In the genomic region with DNA sequence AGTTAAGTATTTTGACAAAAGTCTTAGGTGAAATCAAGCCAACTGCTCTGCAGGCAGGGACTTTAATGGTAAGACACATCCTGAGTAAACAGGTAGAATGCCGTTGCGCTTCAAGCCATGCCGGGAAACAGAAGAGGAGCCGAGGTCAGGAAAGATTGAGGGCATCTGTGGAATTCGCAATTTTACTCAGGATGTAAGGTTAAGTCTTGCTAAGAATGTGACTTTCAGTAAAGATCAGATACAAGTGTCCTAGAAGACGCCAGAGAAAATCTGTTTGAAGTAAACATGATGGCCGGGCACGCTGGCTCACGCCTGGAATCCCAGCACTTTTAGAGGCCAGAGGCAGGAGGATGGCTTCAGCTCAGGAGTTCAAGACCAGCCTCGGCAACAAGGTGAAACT, we compare ENCODE assay signal across 27 cellular contexts. TPM values are rescaled to one million over a fixed set of nuclear protein-coding genes. Genes with fewer than 3 reads are reported as not detected.
DNase-seq lines count a peak whose midpoint lies in the region; ATAC-seq and TF ChIP-seq lines count a peak whose summit lies in the region.
"Had no signal": no experiment of that assay in that cellular context is flagged by ENCODE, and none has a peak within 500 bp of the region (broad histone marks: within the 10 kb centered on the region; RNA-seq: fewer than 3 reads in every experiment).

No MANE protein-coding gene starts in this region.

- H3K27me3 Mint-ChIP-seq in GM23338 (ENCODE audit: insufficient read depth, low read depth, poor library complexity) = peaks cover 12% of the 10 kb centered on the region
- no peaks in the 10 kb centered on the region for H3K27me3 Mint-ChIP-seq in neural crest cell (ENCODE audit: low read depth)
- H3K27me3 Mint-ChIP-seq: CD4-positive, CD25-positive, alpha-beta regulatory T cell had no signal

- 68 to 75% (median 72%) methylated on average over 10 of the region's 10 CpGs for WGBS in heart left ventricle, 4 donors
- WGBS in transverse colon (ENCODE audit: low coverage in 1 of 2), 2 donors = 73 to 75% methylated on average over 8 to 10 of the region's 10 CpGs

- TF ChIP-seq POLR2A in heart left ventricle (IDR thresholded peaks at IDR 0.05) = no peak
- TF ChIP-seq POLR2A in transverse colon (IDR thresholded peaks at IDR 0.05) = no peak

- no peaks in the 10 kb centered on the region; the same call in 1 of the 2 replicates for H3K79me2 ChIP-seq in GM23338 (replicated peaks; ENCODE audit: insufficient read depth)
- H3K79me2 ChIP-seq in PC-9 (ENCODE audit: low read depth) = no peaks in the 10 kb centered on the region

- H3K9me2 ChIP-seq in GM23338 (ENCODE audit: insufficient read depth) (no peaks in the 10 kb centered on the region; the same call in 1 of the 2 replicates), PC-9 (ENCODE audit: insufficient read depth) (no peaks in the 10 kb centered on the region)

- H3K9me3 Mint-ChIP-seq in GM23338 (peaks cover 8% of the 10 kb centered on the region; the same call in 1 of the 3 replicates), neural crest cell (no peaks in the 10 kb centered on the region)

- CTCF ChIA-PET in PC-9 (lab: Charles Lee) = no interaction called here

- H3K36me3 ChIP-seq in GM23338 (ENCODE audit: insufficient read depth) (no peaks in the 10 kb centered on the region), PC-9 (ENCODE audit: low read depth) (no peaks in the 10 kb centered on the region), heart left ventricle (no peaks in the 10 kb centered on the region), transverse colon (no peaks in the 10 kb centered on the region)
- H3K36me3 ChIP-seq: BLaER1, SJSA1 had no signal

- H2AFZ ChIP-seq in GM23338 (no peak overlapping the region), PC-9 (no peak overlapping the region)

- POLR2A ChIA-PET in PC-9 (lab: Charles Lee; ENCODE audit: unreplicated experiment) = no interaction called here

- intact Hi-C loops in PC-9 (cut with micrococcal nuclease; ENCODE audit: unreplicated experiment) = no loop called here
- intact Hi-C loops in heart left ventricle (cut with DNase I) = loop anchor here in 2 of 10 donors (10.0 kb wide), 1 partner anchor 146 kb away; no protein-coding TSS in a partner anchor
- intact Hi-C loops in transverse colon (cut with DNase I; ENCODE audit: low total_unique reads) = no loop called here

- H3K4me1 ChIP-seq in GM23338 (ENCODE audit: insufficient read depth) = peaks cover 20% of the 10 kb centered on the region
- peaks cover 15% of the 10 kb centered on the region for H3K4me1 ChIP-seq in PC-9 (replicated peaks; ENCODE audit: insufficient read depth)
- H3K4me1 ChIP-seq in heart left ventricle = peaks cover 0 to 4% (median 0%) of the 10 kb centered on the region in 12 donors
- no peaks in the 10 kb centered on the region for H3K4me1 ChIP-seq in transverse colon
- H3K4me1 ChIP-seq: BLaER1, SJSA1 had no signal

- H4K20me1 ChIP-seq in GM23338 (replicated peaks; ENCODE audit: insufficient read depth) (no peaks in the 10 kb centered on the region), PC-9 (ENCODE audit: insufficient read depth) (no peaks in the 10 kb centered on the region)
- H4K20me1 ChIP-seq: BLaER1 had no signal

- H3K4me2 ChIP-seq in GM23338 (no peak overlapping the region), PC-9 (no peak overlapping the region)
- H3K4me2 ChIP-seq: BLaER1 had no signal

- H3K9me3 ChIP-seq in PC-9 (ENCODE audit: insufficient read depth, low read depth) = no peaks in the 10 kb centered on the region
- H3K9me3 ChIP-seq in heart left ventricle = no peaks in the 10 kb centered on the region
- no peaks in the 10 kb centered on the region for H3K9me3 ChIP-seq in transverse colon
- H3K9me3 ChIP-seq: BLaER1 had no signal

- no peak for TF ChIP-seq EP300 in transverse colon (IDR thresholded peaks at IDR 0.05; ENCODE audit: low read depth)

- H3K27me3 ChIP-seq in GM23338 (ENCODE audit: insufficient read depth) (no peaks in the 10 kb centered on the region), PC-9 (ENCODE audit: insufficient read depth, low read depth) (no peaks in the 10 kb centered on the region), heart left ventricle (no peaks in the 10 kb centered on the region), transverse colon (no peaks in the 10 kb centered on the region)
- H3K27me3 ChIP-seq: BLaER1, SJSA1 had no signal

- no peak for ATAC-seq in GM23338
- ATAC-seq in heart left ventricle = no peak
- ATAC-seq: K562, PC-3 had no signal

- TF ChIP-seq CTCF in GM23338 (conservative IDR thresholded peaks at IDR 0.05; ENCODE audit: low read depth in 2 of 2) = no peak
- TF ChIP-seq CTCF in PC-9 (conservative IDR thresholded peaks at IDR 0.05) = no peak
- TF ChIP-seq CTCF in neural crest cell (conservative IDR thresholded peaks at IDR 0.05) = no peak
- TF ChIP-seq CTCF in heart left ventricle (IDR thresholded peaks at IDR 0.05) = no peak
- TF ChIP-seq CTCF in transverse colon (IDR thresholded peaks at IDR 0.05) = no peak

- peaks cover 39% of the 10 kb centered on the region for H3F3A ChIP-seq in GM23338 (replicated peaks; ENCODE audit: low read depth)
- H3F3A ChIP-seq in PC-9 (ENCODE audit: insufficient read depth, low read depth) = peaks cover 18% of the 10 kb centered on the region; the same call in 1 of the 2 replicates

- H3K4me3 Mint-ChIP-seq in GM23338 (no peak overlapping the region), neural crest cell (no peak overlapping the region)
- H3K4me3 Mint-ChIP-seq: CD4-positive, CD25-positive, alpha-beta regulatory T cell had no signal

- H3K27ac ChIP-seq in GM23338 (ENCODE audit: low read depth) (peak overlapping the region; percentile 99), PC-9 (peak overlapping the region; percentile 40), epithelial cell of prostate (peak overlapping the region; percentile 68), heart left ventricle (peak overlapping the region in 2 of 12 donors; percentile 25 to 26), transverse colon (no peak overlapping the region)
- H3K27ac ChIP-seq: BLaER1, SJSA1 had no signal

- no TSS peak for BruUV-seq in PC-9 (replicated peaks; lab: Mats Ljungman, UMichigan)

- H3K27ac Mint-ChIP-seq in GM23338 (no peak overlapping the region; the same call in 1 of the 2 replicates), neural crest cell (ENCODE audit: unreplicated experiment) (peak overlapping the region; percentile 5)

- H3K4me1 Mint-ChIP-seq in GM23338 (peaks cover 25% of the 10 kb centered on the region), neural crest cell (no peaks in the 10 kb centered on the region)
- H3K4me1 Mint-ChIP-seq: CD4-positive, CD25-positive, alpha-beta regulatory T cell had no signal

- H3K36me3 Mint-ChIP-seq in GM23338 (ENCODE audit: low read depth) (no peaks in the 10 kb centered on the region), neural crest cell (ENCODE audit: low read depth) (no peaks in the 10 kb centered on the region)
- H3K36me3 Mint-ChIP-seq: CD4-positive, CD25-positive, alpha-beta regulatory T cell had no signal

- no peak overlapping the region for H3K4me3 ChIP-seq in GM23338
- no peak overlapping the region for H3K4me3 ChIP-seq in PC-9
- H3K4me3 ChIP-seq in heart left ventricle = no peak overlapping the region
- no peak overlapping the region for H3K4me3 ChIP-seq in transverse colon
- H3K4me3 ChIP-seq: BLaER1, K562, SJSA1 had no signal

- DNase-seq in GM23338 (ENCODE audit: low spot score) (no peak), PC-9 (no peak), epithelial cell of prostate (ENCODE audit: low read depth, low spot score) (no peak), neural crest cell (ENCODE audit: low read depth, low spot score) (no peak), heart left ventricle (no peak), occipital lobe (lab: John Stamatoyannopoulos, UW) (no peak), iPS-NIHi7 (ENCODE audit: extremely low spot score) (no peak), transverse colon (no peak)
- DNase-seq: CD4-positive, CD25-positive, alpha-beta regulatory T cell; GF-D8; Kasumi-1; NCI-H1105 treated with DMSO at 0.1 percent for 48 hours; NCI-H146; NCI-H2029; NCI-H446; NCI-H524 treated with DMSO at 0.1 percent for 48 hours; NCI-H774; PC-3; Right ventricle myocardium superior had no signal

- in situ Hi-C loops in transverse colon (cut with MboI; ENCODE audit: low pct_ligation_motif_present in 1 of 4, low pct_unique_long_range_greater_than_20kb in 1 of 4, low sequenced_read_pairs in 3 of 4) = no loop called here

TF ChIP-seq in GM23338, 12 proteins besides CTCF, POLR2A, EP300 and RAD21 (continues in another document):
- TF ChIP-seq ZNF114 (CRISPR knock-in tag; IDR thresholded peaks at IDR 0.05) (no peak), POLR2AphosphoS5 (IDR thresholded peaks at IDR 0.05; ENCODE audit: low read depth) (no peak), ZNF331 (CRISPR knock-in tag; IDR thresholded peaks at IDR 0.05; ENCODE audit: low read depth) (no peak), CREB1 (CRISPR knock-in tag; IDR thresholded peaks at IDR 0.05; ENCODE audit: low read depth) (no peak), EZH2 (IDR thresholded peaks at IDR 0.05; ENCODE audit: low read depth, unreplicated experiment) (no peak)

RNA-seq across cellular contexts. Expression of a gene that starts 33.4 kb away (rescaled TPM):
- not detected in 2 replicates for total RNA-seq in GM23338 (2014; rRNA removed; shearing (Covaris generic))
- not detected in 2 replicates for polyA plus RNA-seq in GM23338 (2016; fragmentation: Nextera tagmentation; extraction: Ambion mirVana)
- total RNA-seq in PC-9 (2021) = not detected in 2 replicates
- not detected in 2 replicates for total RNA-seq in neural crest cell
- total RNA-seq in heart left ventricle = not detected
- polyA plus RNA-seq in heart left ventricle = under 1 TPM in 1 of 2 donors, not detected in 1; 0.14 TPM
- total RNA-seq in occipital lobe = not detected
- not detected for total RNA-seq in transverse colon
- total RNA-seq: CD4-positive, CD25-positive, alpha-beta regulatory T cell; H4; HT-29; K562; M059J; PC-3; Right ventricle myocardium superior; RPMI7951; SJSA1 had no signal
- polyA plus RNA-seq: AG04450; CD4-positive, CD25-positive, alpha-beta regulatory T cell; K562 had no signal

Comparison
In these comparisons a context has a peak if more than half of its experiments do, and no peak if none do; other contexts are left out.
1. H3K27ac ChIP-seq: peak in GM23338 (single experiment), PC-9 (single experiment) and epithelial cell of prostate (single experiment); none in transverse colon (0 of 4).